12 cellular contexts compared by ENCODE assay signal in the genomic region with DNA sequence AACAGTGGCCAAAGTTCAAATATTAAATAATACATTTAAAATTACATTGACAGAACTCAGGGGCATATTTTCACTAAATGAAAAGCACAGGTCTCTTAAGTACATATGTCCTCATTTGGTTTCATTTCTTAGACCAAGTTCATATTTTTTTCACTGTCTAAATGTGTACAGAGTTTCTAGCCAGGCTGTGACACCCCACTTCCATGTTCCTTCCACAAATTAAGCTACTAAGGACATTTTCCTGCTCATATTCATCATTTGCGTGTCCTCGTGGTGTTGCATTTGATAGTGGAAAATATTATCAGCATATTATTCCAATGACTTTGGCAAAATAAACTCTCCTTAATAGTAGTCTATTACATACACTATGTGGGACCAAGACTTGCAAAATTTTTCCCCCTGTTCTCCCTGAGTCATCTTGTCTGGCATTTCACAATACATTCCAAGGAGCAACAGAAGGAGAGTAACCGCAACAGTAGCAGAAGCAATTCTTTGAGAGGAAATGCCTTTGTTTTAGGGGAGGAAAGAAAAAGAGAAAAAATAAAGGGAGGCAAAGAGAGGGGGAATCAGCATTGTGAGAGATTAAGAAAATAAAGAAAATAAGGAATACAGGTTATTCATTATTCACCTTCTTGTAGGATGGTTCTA.
DNase-seq lines count a peak whose midpoint lies in the region; ATAC-seq, FAIRE-seq and TF ChIP-seq lines count a peak whose summit lies in the region.
"Had no signal": no experiment of that assay in that cellular context is flagged by ENCODE, and none has a peak within 500 bp of the region (broad histone marks: within the 10 kb centered on the region; RNA-seq: fewer than 3 reads in every experiment).

No MANE protein-coding gene starts in this region.

- TF ChIP-seq CTCF in astrocyte (IDR thresholded peaks at IDR 0.05; ENCODE audit: insufficient read depth, low read depth, low read length), result no peak
- TF ChIP-seq CTCF in right atrium auricular region (IDR thresholded peaks at IDR 0.05), result no peak
- no peak for TF ChIP-seq CTCF in suprapubic skin (IDR thresholded peaks at IDR 0.05)

- peaks cover 65% of the 10 kb centered on the region for H3K4me1 Mint-ChIP-seq in astrocyte (ENCODE audit: low read depth, unreplicated experiment)
- no peaks in the 10 kb centered on the region for H3K4me1 Mint-ChIP-seq in naive thymus-derived CD8-positive, alpha-beta T cell
- H3K4me1 Mint-ChIP-seq: activated naive CD8-positive, alpha-beta T cell treated with anti-CD3 and anti-CD28 coated beads for 36 hours had no signal

- DNase-seq in HS-5 (ENCODE audit: low read depth) (peak; percentile 88), astrocyte (ENCODE audit: low read depth) (peak; percentile 97), right atrium auricular region (ENCODE audit: low spot score) (no peak), suprapubic skin (ENCODE audit: low spot score in 2 of 2) (no peak)
- DNase-seq in activated naive CD4-positive, alpha-beta T cell treated with anti-CD3 and anti-CD28 coated beads, Interleukin-2, amount 50 U/mL, for 16 hours, result no peak
- DNase-seq in naive thymus-derived CD8-positive, alpha-beta T cell, result no peak
- DNase-seq: activated naive CD8-positive, alpha-beta T cell treated with anti-CD3 and anti-CD28 coated beads for 36 hours; NCI-H345 had no signal

- H3K27ac Mint-ChIP-seq in astrocyte (ENCODE audit: unreplicated experiment), result peak overlapping the region; percentile 85
- peak overlapping the region in 1 of 10 donors; percentile 74 for H3K27ac Mint-ChIP-seq in naive thymus-derived CD8-positive, alpha-beta T cell
- H3K27ac Mint-ChIP-seq: activated naive CD8-positive, alpha-beta T cell treated with anti-CD3 and anti-CD28 coated beads for 36 hours; type B pancreatic cell had no signal

- TF ChIP-seq EP300 in suprapubic skin (IDR thresholded peaks at IDR 0.05), result no peak

- H3K27me3 ChIP-seq in astrocyte (ENCODE audit: insufficient read depth, low read length) (no peaks in the 10 kb centered on the region), right atrium auricular region (no peaks in the 10 kb centered on the region), suprapubic skin (no peaks in the 10 kb centered on the region)

- H3K9me3 ChIP-seq in astrocyte (ENCODE audit: insufficient read depth, low read depth, low read length), result no peaks in the 10 kb centered on the region
- H3K9me3 ChIP-seq in right atrium auricular region, result no peaks in the 10 kb centered on the region
- no peaks in the 10 kb centered on the region for H3K9me3 ChIP-seq in suprapubic skin

- ATAC-seq in HG03521 (IDR thresholded peaks at IDR 0.05; ENCODE audit: unreplicated experiment) (no peak), GM21515 (IDR thresholded peaks at IDR 0.05; ENCODE audit: unreplicated experiment) (no peak)
- ATAC-seq in naive thymus-derived CD8-positive, alpha-beta T cell, result no peak

- H3K79me2 ChIP-seq in astrocyte (ENCODE audit: insufficient read depth, low read length), result no peaks in the 10 kb centered on the region

- peak; percentile 92 for FAIRE-seq in astrocyte (lab: Jason Lieb, UNC)

- no peak for TF ChIP-seq POLR2A in suprapubic skin (IDR thresholded peaks at IDR 0.05)

- H3K36me3 ChIP-seq in astrocyte (ENCODE audit: insufficient read depth, low read length) (no peaks in the 10 kb centered on the region), right atrium auricular region (no peaks in the 10 kb centered on the region), suprapubic skin (no peaks in the 10 kb centered on the region)

- no peaks in the 10 kb centered on the region for H3K36me3 Mint-ChIP-seq in astrocyte (ENCODE audit: low read depth, unreplicated experiment)
- H3K36me3 Mint-ChIP-seq in naive thymus-derived CD8-positive, alpha-beta T cell, result no peaks in the 10 kb centered on the region
- H3K36me3 Mint-ChIP-seq: activated naive CD8-positive, alpha-beta T cell treated with anti-CD3 and anti-CD28 coated beads for 36 hours; type B pancreatic cell had no signal

- POLR2A ChIA-PET in naive thymus-derived CD8-positive, alpha-beta T cell (lab: Charles Lee), result no interaction called here

- peak overlapping the region; percentile 67 for H3K4me2 ChIP-seq in astrocyte (ENCODE audit: low read length)

- no peaks in the 10 kb centered on the region for H3K9me3 Mint-ChIP-seq in astrocyte (ENCODE audit: unreplicated experiment)
- no peaks in the 10 kb centered on the region for H3K9me3 Mint-ChIP-seq in naive thymus-derived CD8-positive, alpha-beta T cell
- H3K9me3 Mint-ChIP-seq: activated naive CD8-positive, alpha-beta T cell treated with anti-CD3 and anti-CD28 coated beads for 36 hours; type B pancreatic cell had no signal

- H3K27ac ChIP-seq in astrocyte (ENCODE audit: low read depth, low read length) (peak overlapping the region; percentile 81), right atrium auricular region (peak overlapping the region; percentile 34 to 74), suprapubic skin (peak overlapping the region; percentile 77)
- H3K27ac ChIP-seq: HL-60 had no signal

- no peaks in the 10 kb centered on the region for H4K20me1 ChIP-seq in astrocyte (ENCODE audit: insufficient read depth, low read length)

- H2AFZ ChIP-seq in astrocyte (ENCODE audit: low read depth, low read length), result no peak overlapping the region

- WGBS in suprapubic skin, result 49% methylated on average over 3 of the region's 3 CpGs

- H3K9ac ChIP-seq in astrocyte (ENCODE audit: low read length), result peak overlapping the region; percentile 40

- peak overlapping the region; percentile 0 for H3K4me3 Mint-ChIP-seq in astrocyte (ENCODE audit: unreplicated experiment)
- no peak overlapping the region for H3K4me3 Mint-ChIP-seq in naive thymus-derived CD8-positive, alpha-beta T cell
- H3K4me3 Mint-ChIP-seq: activated naive CD8-positive, alpha-beta T cell treated with anti-CD3 and anti-CD28 coated beads for 36 hours; type B pancreatic cell had no signal

- H3K4me1 ChIP-seq in astrocyte (ENCODE audit: insufficient read depth, low read length) (peaks cover 27% of the 10 kb centered on the region), right atrium auricular region (no peaks in the 10 kb centered on the region), suprapubic skin (no peaks in the 10 kb centered on the region)

- H3K4me3 ChIP-seq in astrocyte (ENCODE audit: insufficient read depth, low read depth, low read length), result no peak overlapping the region
- no peak overlapping the region for H3K4me3 ChIP-seq in right atrium auricular region
- H3K4me3 ChIP-seq in suprapubic skin, result no peak overlapping the region

- no peaks in the 10 kb centered on the region for H3K27me3 Mint-ChIP-seq in astrocyte (ENCODE audit: low read depth, unreplicated experiment)
- H3K27me3 Mint-ChIP-seq in naive thymus-derived CD8-positive, alpha-beta T cell, result no peaks in the 10 kb centered on the region
- H3K27me3 Mint-ChIP-seq: activated naive CD8-positive, alpha-beta T cell treated with anti-CD3 and anti-CD28 coated beads for 36 hours; type B pancreatic cell had no signal

Comparison
In these comparisons a context has a peak if more than half of its experiments do, and no peak if none do; other contexts are left out.
1. DNase-seq: peak in HS-5 (single experiment) and astrocyte (single experiment); none in right atrium auricular region (single experiment), suprapubic skin (0 of 2), activated naive CD4-positive, alpha-beta T cell treated with anti-CD3 and anti-CD28 coated beads, Interleukin-2, amount 50 U/mL, for 16 hours (single experiment) and naive thymus-derived CD8-positive, alpha-beta T cell (0 of 10).
2. Peak in every context shown above with its lines, with median percentiles within 50 percentile points of each other: H3K27ac ChIP-seq.